Comparison of ENCODE assay signal across 8 cellular contexts in genomic region chr6:44072959-44073611, GRCh38. TPM values are rescaled to one million over a fixed set of nuclear protein-coding genes. Genes with fewer than 3 reads are reported as not detected.
DNase-seq lines count a peak whose midpoint lies in the region; ATAC-seq and TF ChIP-seq lines count a peak whose summit lies in the region.

No MANE protein-coding gene starts in this region.

- H3K4me3 Mint-ChIP-seq in chondrocyte (ENCODE audit: unreplicated experiment) = peak overlapping the region; percentile 78

- 3% methylated on average over 55 of the region's 55 CpGs for WGBS in liver

- no peaks in the 10 kb centered on the region for H3K27me3 Mint-ChIP-seq in chondrocyte (ENCODE audit: low read depth)

- H3K9ac ChIP-seq in liver (ENCODE audit: low read depth in 1 of 2, low read length in 2 of 2) = peak overlapping the region; percentile 61 to 84

- no peak for TF ChIP-seq RAD21 in liver (IDR thresholded peaks at IDR 0.05)

- H3K4me1 Mint-ChIP-seq in chondrocyte (ENCODE audit: low read depth) = peaks cover 61% of the 10 kb centered on the region

- no peaks in the 10 kb centered on the region for H3K36me3 Mint-ChIP-seq in chondrocyte (ENCODE audit: low read depth)

- H3K27me3 ChIP-seq in liver (ENCODE audit: control insufficient read depth in 4 of 4, insufficient read depth in 4 of 4, low read length in 3 of 4) = no peaks in the 10 kb centered on the region

- ATAC-seq in GM18907 (IDR thresholded peaks at IDR 0.05; ENCODE audit: unreplicated experiment) (peak; percentile 57), HG03103 (IDR thresholded peaks at IDR 0.05; ENCODE audit: low read depth, unreplicated experiment) (peak; percentile 48)

- H3K9me3 Mint-ChIP-seq in chondrocyte (ENCODE audit: low read depth) = no peaks in the 10 kb centered on the region

- H3K27ac Mint-ChIP-seq in chondrocyte (ENCODE audit: unreplicated experiment) = peak overlapping the region; percentile 91

- peaks cover 6 to 28% (median 13%) of the 10 kb centered on the region in 4 donors for H3K4me1 ChIP-seq in liver (ENCODE audit: control insufficient read depth in 4 of 4, insufficient read depth in 4 of 4, low read length in 3 of 4)

- H3K27ac ChIP-seq in liver (ENCODE audit: low read depth in 1 of 2, low read length in 2 of 2) = peak overlapping the region; percentile 48 to 55

- TF ChIP-seq CTCF in chondrocyte (IDR thresholded peaks at IDR 0.05) (no peak), liver (IDR thresholded peaks at IDR 0.05; ENCODE audit: low read depth, low read length, missing input control) (no peak)

- H3K36me3 ChIP-seq in liver (ENCODE audit: control insufficient read depth in 4 of 4, insufficient read depth in 3 of 4, low read depth in 1 of 4, low read length in 3 of 4) = no peaks in the 10 kb centered on the region

- no peaks in the 10 kb centered on the region for H3K9me3 ChIP-seq in liver (ENCODE audit: control insufficient read depth in 4 of 4, low read length in 3 of 4)

- DNase-seq in T-helper 9 cell (peak; percentile 65), chondrocyte (ENCODE audit: low spot score) (no peak), NCI-H2196 treated with DMSO at 0.1 percent for 48 hours (lab: John Stamatoyannopoulos, UW; ENCODE audit: unreplicated experiment) (no peak), NCI-H526 treated with DMSO at 0.1 percent for 48 hours (lab: John Stamatoyannopoulos, UW) (no peak)
- peak; percentile 62 to 86 (median 63) for DNase-seq in stimulated activated CD4-positive, alpha-beta T cell treated with anti-CD3 and anti-CD28 coated beads, TNF-alpha, amount 100 ng/mL, for 24 hours (ENCODE audit: low read depth in 3 of 3)

- peak overlapping the region; percentile 50 to 74 (median 70) for H3K4me3 ChIP-seq in liver (ENCODE audit: low read depth in 1 of 3, low read length in 3 of 3)

TF ChIP-seq in liver, 16 proteins besides CTCF, POLR2A, EP300 and RAD21:
- peak; percentile 69 for TF ChIP-seq YY1 (IDR thresholded peaks at IDR 0.05)
- TF ChIP-seq REST (IDR thresholded peaks at IDR 0.05) = no peak
- no peak for TF ChIP-seq ZBTB33 (IDR thresholded peaks at IDR 0.05)
- TF ChIP-seq FOXA1 (IDR thresholded peaks at IDR 0.05) = no peak

RNA-seq across cellular contexts. Expression of gene MRPL14, which starts 54.2 kb away (rescaled TPM):
- total RNA-seq in chondrocyte = 35.1 to 38.7 TPM (median 35.5 TPM) in 3 replicates
- total RNA-seq in liver = 10 to 100 TPM; 34.6 to 36.9 TPM
- polyA plus RNA-seq in liver = 100 to 1,000 TPM in 1 of 2 donors, 10 to 100 TPM in 1; 44.9 to 118 TPM

RNA-seq across cellular contexts. Expression of gene TMEM63B, which starts 54.3 kb away (rescaled TPM):
- total RNA-seq in chondrocyte = 36.2 to 40.7 TPM (median 40.3 TPM) in 3 replicates
- total RNA-seq in liver = 10 to 100 TPM; 53.8 to 64.9 TPM
- polyA plus RNA-seq in liver = 10 to 100 TPM in 1 of 2 donors, 1 to 10 TPM in 1; 9.6 to 21.4 TPM

Comparison
In these comparisons a context has a peak if more than half of its experiments do, and no peak if none do; other contexts are left out.
1. DNase-seq: peak in T-helper 9 cell (single experiment) and stimulated activated CD4-positive, alpha-beta T cell treated with anti-CD3 and anti-CD28 coated beads, TNF-alpha, amount 100 ng/mL, for 24 hours (3 of 3); none in chondrocyte (single experiment), NCI-H2196 treated with DMSO at 0.1 percent for 48 hours (single experiment) and NCI-H526 treated with DMSO at 0.1 percent for 48 hours (single experiment).